In genomic region chr20:50330504-50331313, GRCh38 we compare ENCODE assay signal across 18 cellular contexts.
A peak's percentile ranks its signal among the peaks of the same experiment; 100 is the strongest.
DNase-seq lines count a peak whose midpoint lies in the region; ATAC-seq and TF ChIP-seq lines count a peak whose summit lies in the region.
"Had no signal": no experiment of that assay in that cellular context is flagged by ENCODE, and none has a peak within 500 bp of the region (broad histone marks: within the 10 kb centered on the region; RNA-seq: fewer than 3 reads in every experiment).

No MANE protein-coding gene starts in this region.

- no peak for TF ChIP-seq RAD21 in Ishikawa (IDR thresholded peaks at IDR 0.05; ENCODE audit: low read depth)

- ATAC-seq in body of pancreas = peak; percentile 34
- ATAC-seq in lower lobe of right lung = no peak
- ATAC-seq in stimulated activated memory B cell treated with anti-CD40 and anti-IgM and Interleukin-4, amounts not matched to agents 10 μg/mL and 1 μg/mL and 100 μg/mL, for 72 hours = peak; percentile 47
- ATAC-seq: Right ventricle myocardium inferior had no signal

- POLR2A ChIA-PET in Caco-2 (lab: Charles Lee) = no interaction called here

- peaks cover 51% of the 10 kb centered on the region for H3K27me3 Mint-ChIP-seq in stimulated activated memory B cell treated with anti-CD40 and anti-IgM and Interleukin-4, amounts not matched to agents 10 μg/mL and 1 μg/mL and 100 μg/mL, for 72 hours
- H3K27me3 Mint-ChIP-seq in Caco-2 (ENCODE audit: insufficient read depth, unreplicated experiment) = no peaks in the 10 kb centered on the region

- H3K4me1 Mint-ChIP-seq in stimulated activated memory B cell treated with anti-CD40 and anti-IgM and Interleukin-4, amounts not matched to agents 10 μg/mL and 1 μg/mL and 100 μg/mL, for 72 hours = no peaks in the 10 kb centered on the region
- peaks cover 12% of the 10 kb centered on the region for H3K4me1 Mint-ChIP-seq in Caco-2 (ENCODE audit: low read depth, unreplicated experiment)
- H3K4me1 Mint-ChIP-seq: B cell, endodermal cell had no signal

- H3K9me3 ChIP-seq in body of pancreas (no peaks in the 10 kb centered on the region), lower lobe of right lung (no peaks in the 10 kb centered on the region), Caco-2 (no peaks in the 10 kb centered on the region)
- H3K9me3 ChIP-seq: tibial nerve had no signal

- H3K4me3 Mint-ChIP-seq in stimulated activated memory B cell treated with anti-CD40 and anti-IgM and Interleukin-4, amounts not matched to agents 10 μg/mL and 1 μg/mL and 100 μg/mL, for 72 hours = no peak overlapping the region
- no peak overlapping the region for H3K4me3 Mint-ChIP-seq in Caco-2 (ENCODE audit: unreplicated experiment)
- H3K4me3 Mint-ChIP-seq: B cell; endodermal cell; T-helper 1 cell treated with Interleukin-12 subunit alpha and Interleukin-12 subunit beta and Interleukin-4 antibody, amounts not matched to agents 30 μg/mL and 1 μg/mL, for 36 hours had no signal

- TF ChIP-seq POLR2A in body of pancreas (IDR thresholded peaks at IDR 0.05) = no peak

- H3K9me3 Mint-ChIP-seq in stimulated activated memory B cell treated with anti-CD40 and anti-IgM and Interleukin-4, amounts not matched to agents 10 μg/mL and 1 μg/mL and 100 μg/mL, for 72 hours = peaks cover 12% of the 10 kb centered on the region
- H3K9me3 Mint-ChIP-seq in Caco-2 (ENCODE audit: unreplicated experiment) = no peaks in the 10 kb centered on the region
- H3K9me3 Mint-ChIP-seq: endodermal cell had no signal

- H3K36me3 ChIP-seq in body of pancreas (replicated peaks in 1 of 2; ENCODE audit: insufficient read depth in 1 of 2, low read depth in 2 of 2) = no peaks in the 10 kb centered on the region
- H3K36me3 ChIP-seq in lower lobe of right lung = no peaks in the 10 kb centered on the region
- no peaks in the 10 kb centered on the region for H3K36me3 ChIP-seq in Caco-2 (ENCODE audit: control insufficient read depth, insufficient read depth, low read length)
- no peaks in the 10 kb centered on the region for H3K36me3 ChIP-seq in H7 (replicated peaks; ENCODE audit: control insufficient read depth, insufficient read depth, low read length)
- H3K36me3 ChIP-seq: tibial nerve had no signal

- no peak overlapping the region for H3K27ac Mint-ChIP-seq in stimulated activated memory B cell treated with anti-CD40 and anti-IgM and Interleukin-4, amounts not matched to agents 10 μg/mL and 1 μg/mL and 100 μg/mL, for 72 hours
- no peak overlapping the region for H3K27ac Mint-ChIP-seq in Caco-2 (ENCODE audit: unreplicated experiment)
- H3K27ac Mint-ChIP-seq: B cell; endodermal cell; T-helper 1 cell treated with Interleukin-12 subunit alpha and Interleukin-12 subunit beta and Interleukin-4 antibody, amounts not matched to agents 30 μg/mL and 1 μg/mL, for 36 hours had no signal

- peaks cover 7% of the 10 kb centered on the region for H3K36me3 Mint-ChIP-seq in stimulated activated memory B cell treated with anti-CD40 and anti-IgM and Interleukin-4, amounts not matched to agents 10 μg/mL and 1 μg/mL and 100 μg/mL, for 72 hours
- no peaks in the 10 kb centered on the region for H3K36me3 Mint-ChIP-seq in Caco-2 (ENCODE audit: insufficient read depth, unreplicated experiment)

- H3K4me1 ChIP-seq in body of pancreas (peaks cover 20% of the 10 kb centered on the region), lower lobe of right lung (peaks cover 15% of the 10 kb centered on the region), Caco-2 (peaks cover 15% of the 10 kb centered on the region; the same call in 1 of the 2 replicates)

- peak; percentile 71 for TF ChIP-seq EP300 in Ishikawa (IDR thresholded peaks at IDR 0.05; ENCODE audit: borderline replicate concordance)

- WGBS in body of pancreas, 2 donors = 59 to 62% methylated on average over 17 of the region's 17 CpGs

- no peaks in the 10 kb centered on the region for H3K27me3 ChIP-seq in body of pancreas
- no peaks in the 10 kb centered on the region for H3K27me3 ChIP-seq in lower lobe of right lung (ENCODE audit: low read depth)
- no peaks in the 10 kb centered on the region for H3K27me3 ChIP-seq in Caco-2 (replicated peaks; ENCODE audit: control insufficient read depth, insufficient read depth, low read length)
- H3K27me3 ChIP-seq in H7 (ENCODE audit: control insufficient read depth, insufficient read depth, low read length) = no peaks in the 10 kb centered on the region
- H3K27me3 ChIP-seq: hepatocyte, tibial nerve had no signal

- H3K4me3 ChIP-seq in body of pancreas = no peak overlapping the region
- no peak overlapping the region for H3K4me3 ChIP-seq in lower lobe of right lung
- no peak overlapping the region for H3K4me3 ChIP-seq in Caco-2 (ENCODE audit: low read depth, low read length)
- no peak overlapping the region for H3K4me3 ChIP-seq in H7 (ENCODE audit: insufficient read depth, low read depth, low read length)
- H3K4me3 ChIP-seq: hepatocyte, smooth muscle cell, tibial nerve had no signal

- CTCF ChIA-PET in Caco-2 (lab: Charles Lee) = no interaction called here

- TF ChIP-seq CTCF in body of pancreas (IDR thresholded peaks at IDR 0.05) (no peak), lower lobe of right lung (IDR thresholded peaks at IDR 0.05) (no peak), Caco-2 (IDR thresholded peaks at IDR 0.05; ENCODE audit: insufficient read depth in 1 of 2, low read depth in 1 of 2, low read length in 1 of 2, severe bottlenecking in 1 of 2, unreplicated experiment in 1 of 2) (no peak)

- intact Hi-C loops in body of pancreas (cut with DNase I) = no loop called here
- intact Hi-C loops in lower lobe of right lung (cut with DNase I) = no loop called here
- intact Hi-C loops in Caco-2 (cut with micrococcal nuclease; ENCODE audit: unreplicated experiment) = no loop called here

- H3K27ac ChIP-seq in body of pancreas (no peak overlapping the region), lower lobe of right lung (no peak overlapping the region)
- H3K27ac ChIP-seq: hepatocyte had no signal

- DNase-seq in body of pancreas (peak in 2 of 4 donors; percentile 39 to 45), lower lobe of right lung (peak; percentile 35), Caco-2 (no peak), H7 (no peak), NCI-H524 treated with DMSO at 0.1 percent for 48 hours (lab: John Stamatoyannopoulos, UW) (no peak)
- DNase-seq in stimulated activated CD4-positive, alpha-beta T cell treated with anti-CD3 and anti-CD28 coated beads, Interleukin-12 subunit alpha, Interleukin-12 subunit beta, amount 100 ng/mL, for 4 hours = no peak
- DNase-seq: DMS 273 treated with DMSO at 0.1 percent for 48 hours; endodermal cell; NCI-H1417 treated with DMSO at 0.1 percent for 48 hours; NK-92 treated with Interleukin-12 subunit alpha and Interleukin-12 subunit beta, amount 100 ng/mL, for 24 hours had no signal

- BruUV-seq in Caco-2 (replicated peaks; lab: Mats Ljungman, UMichigan) = no TSS peak

TF ChIP-seq in Ishikawa, 13 proteins besides CTCF, POLR2A, EP300 and RAD21:
- TF ChIP-seq MAX (IDR thresholded peaks at IDR 0.05) = 0 out of 2 replicates have a peak, but pooled peaks have one; percentile 13
- TF ChIP-seq CEBPB (IDR thresholded peaks at IDR 0.05) = no peak
- peak; percentile 74 for TF ChIP-seq NFIC (IDR thresholded peaks at IDR 0.05)
- peak; percentile 27; the same call in 1 of the 2 replicates for TF ChIP-seq TCF12 (IDR thresholded peaks at IDR 0.05; ENCODE audit: low read depth)
- no peak for TF ChIP-seq CREB1 (IDR thresholded peaks at IDR 0.05; ENCODE audit: low read depth)
- TF ChIP-seq TEAD4 (IDR thresholded peaks at IDR 0.05) = peak; percentile 13; the same call in 1 of the 2 replicates
- TF ChIP-seq ZBTB7A (IDR thresholded peaks at IDR 0.05; ENCODE audit: low read depth) = 0 out of 2 replicates have a peak, but pooled peaks have one; percentile 64

Comparison
In these comparisons a context has a peak if more than half of its experiments do, and no peak if none do; other contexts are left out.
1. ATAC-seq: peak in body of pancreas (single experiment) and stimulated activated memory B cell treated with anti-CD40 and anti-IgM and Interleukin-4, amounts not matched to agents 10 μg/mL and 1 μg/mL and 100 μg/mL, for 72 hours (single experiment); none in lower lobe of right lung (0 of 2).